8 cellular contexts compared by ENCODE assay signal in genomic region chr18:10559566-10560456, GRCh38. TPM values are rescaled to one million over a fixed set of nuclear protein-coding genes. Genes with fewer than 3 reads are reported as not detected.
DNase-seq lines count a peak whose midpoint lies in the region; ATAC-seq and TF ChIP-seq lines count a peak whose summit lies in the region.

No MANE protein-coding gene starts in this region.

- no peak overlapping the region for H3K27ac ChIP-seq in breast epithelium
- peak overlapping the region; percentile 1 for H3K27ac ChIP-seq in mesodermal cell (ENCODE audit: low read depth, low read length, severe bottlenecking)

- intact Hi-C loops in breast epithelium (cut with DNase I; ENCODE audit: low total_unique reads): no loop called here

- no peak for TF ChIP-seq CTCF in breast epithelium (IDR thresholded peaks at IDR 0.05)

- H3K27me3 Mint-ChIP-seq in activated T-cell treated with anti-CD3 and anti-CD28 coated beads, Interleukin-2, amount 50 U/mL, for 4 hours (ENCODE audit: low read depth): no peaks in the 10 kb centered on the region

- TF ChIP-seq POLR2A in breast epithelium (IDR thresholded peaks at IDR 0.05): no peak

- H3K9me3 ChIP-seq in breast epithelium (no peaks in the 10 kb centered on the region), mesodermal cell (ENCODE audit: control insufficient read depth, low read length) (peaks cover 7% of the 10 kb centered on the region)

- no peaks in the 10 kb centered on the region for H3K27me3 ChIP-seq in breast epithelium

- H3K36me3 Mint-ChIP-seq in activated T-cell treated with anti-CD3 and anti-CD28 coated beads, Interleukin-2, amount 50 U/mL, for 4 hours (ENCODE audit: insufficient read depth): peaks cover 13% of the 10 kb centered on the region

- WGBS in mesodermal cell (ENCODE audit: insufficient coverage in 2 of 2), 2 experiments: 73 to 85% methylated on average over 12 to 15 of the region's 17 CpGs

- H3K36me3 ChIP-seq in breast epithelium: no peaks in the 10 kb centered on the region
- peaks cover 32% of the 10 kb centered on the region for H3K36me3 ChIP-seq in mesodermal cell (ENCODE audit: control insufficient read depth, insufficient read depth, low read length)

- H3K4me1 Mint-ChIP-seq in activated T-cell treated with anti-CD3 and anti-CD28 coated beads, Interleukin-2, amount 50 U/mL, for 4 hours (ENCODE audit: low read depth): peaks cover 7% of the 10 kb centered on the region

- no peak for DNase-seq in activated T-cell treated with anti-CD3 and anti-CD28 coated beads, Interleukin-2, amount 50 U/mL, for 4 hours
- DNase-seq in activated T-cell treated with anti-CD3 and anti-CD28 coated beads for 4 hours (no peak), breast epithelium (ENCODE audit: low spot score in 2 of 2) (no peak), NCI-H128 (lab: John Stamatoyannopoulos, UW; ENCODE audit: unreplicated experiment) (no peak), SHP77 (lab: John Stamatoyannopoulos, UW) (no peak), middle frontal gyrus (ENCODE audit: extremely low spot score, low spot score) (no peak)

- H3K4me3 ChIP-seq in breast epithelium: peak overlapping the region; percentile 20 to 59 (median 30)
- no peak overlapping the region for H3K4me3 ChIP-seq in mesodermal cell (ENCODE audit: extremely low read depth, insufficient read depth, low read length, poor library complexity, severe bottlenecking)

- H3K9me3 Mint-ChIP-seq in activated T-cell treated with anti-CD3 and anti-CD28 coated beads, Interleukin-2, amount 50 U/mL, for 4 hours: no peaks in the 10 kb centered on the region

- peak overlapping the region; percentile 56 for H3K4me3 Mint-ChIP-seq in activated T-cell treated with anti-CD3 and anti-CD28 coated beads, Interleukin-2, amount 50 U/mL, for 4 hours

- ATAC-seq in activated T-cell treated with anti-CD3 and anti-CD28 coated beads, Interleukin-2, amount 50 U/mL, for 4 hours: peak; percentile 54 to 69
- peak; percentile 51 for ATAC-seq in HG03378 (IDR thresholded peaks at IDR 0.05; ENCODE audit: unreplicated experiment)

- H3K4me1 ChIP-seq in breast epithelium (no peaks in the 10 kb centered on the region), mesodermal cell (ENCODE audit: control insufficient read depth, insufficient read depth, low read length, poor library complexity, severe bottlenecking) (no peaks in the 10 kb centered on the region)

RNA-seq across cellular contexts. Expression of gene NAPG, which starts 34.0 kb away (rescaled TPM):
- 10 to 100 TPM; 28.8 to 29.6 (median 28.9) TPM for total RNA-seq in activated T-cell treated with anti-CD3 and anti-CD28 coated beads, Interleukin-2, amount 50 U/mL, for 4 hours
- 10 to 100 TPM; 23.2 to 46.7 (median 24.6) TPM for total RNA-seq in breast epithelium
- 27.2 TPM for polyA plus RNA-seq in mesodermal cell (2013, experiment 1 of 2)
- 26.0 TPM for polyA plus RNA-seq in mesodermal cell (2013, experiment 2 of 2)
